In the genomic region with DNA sequence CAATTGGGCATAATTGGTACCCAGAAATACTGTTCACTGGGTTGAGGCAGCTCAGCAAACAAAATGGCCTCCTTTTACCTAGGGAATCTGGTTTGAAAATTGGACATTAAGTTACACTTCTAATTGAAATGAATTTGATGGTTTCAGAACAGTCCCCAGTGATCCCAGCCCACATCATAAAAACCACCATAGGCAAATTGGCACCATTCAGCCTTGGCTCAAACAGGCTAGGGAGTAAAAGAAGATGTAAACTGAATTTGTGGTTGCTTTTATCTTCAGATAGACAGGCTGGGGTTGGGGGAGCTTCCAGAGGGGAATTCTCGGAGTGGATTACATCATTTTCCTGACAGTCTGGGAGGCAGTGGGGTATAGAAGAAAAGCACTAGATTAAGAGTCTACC, we compare ENCODE assay signal across 22 cellular contexts.
"Had no signal": no experiment of that assay in that cellular context is flagged by ENCODE, and none has a peak within 500 bp of the region (broad histone marks: within the 10 kb centered on the region; RNA-seq: fewer than 3 reads in every experiment).

No MANE protein-coding gene starts in this region.

- DNase-seq: activated CD4-positive, alpha-beta memory T cell treated with anti-CD3 and anti-CD28 coated beads for 36 hours; activated CD4-positive, alpha-beta T cell treated with anti-CD3 and anti-CD28 coated beads, Interleukin-2, amount 10 ng/mL, durations not matched to agents 7 days and 5 days; activated CD4-positive, CD25-positive, alpha-beta regulatory T cell; activated CD8-positive, alpha-beta memory T cell treated with anti-CD3 and anti-CD28 coated beads for 24 hours; activated gamma-delta T cell; activated naive CD4-positive, alpha-beta T cell treated with anti-CD3 and anti-CD28 coated beads for 36 hours; activated T-cell treated with anti-CD3 and anti-CD28 coated beads, Interleukin-2, amount 50 U/mL, for 4 hours; cerebellar nuclear complex; Kasumi-1; NCI-H146; NCI-H187 treated with DMSO at 0.1 percent for 48 hours; NCI-H2081 treated with DMSO at 0.1 percent for 48 hours; NCI-H446 treated with DMSO at 0.1 percent for 48 hours; NCI-H524 treated with DMSO at 0.1 percent for 48 hours; NCI-H82; NK-92 treated with Interleukin-12 subunit alpha and Interleukin-12 subunit beta, amount 100 ng/mL, for 24 hours; OCI-M1; SHP77; T-helper 17 cell had no signal

- FAIRE-seq: colon had no signal

- H3K27ac ChIP-seq: VCaP had no signal

- ATAC-seq: activated T-cell treated with anti-CD3 and anti-CD28 coated beads, Interleukin-2, amount 50 U/mL, for 4 hours; Panc1; T-helper 17 cell had no signal
